ENCODE assay signal across 2 cellular contexts in genomic region chr12:25121110-25121509, GRCh38.
TF ChIP-seq lines count a peak whose summit lies in the region.

No MANE protein-coding gene starts in this region.

TF ChIP-seq in HepG2, 621 proteins besides CTCF, POLR2A, EP300 and RAD21 (continued from another document):
- no peak for TF ChIP-seq ARID3A (IDR thresholded peaks at IDR 0.05; ENCODE audit: low read depth, low read length)

TF ChIP-seq in GM23338, 12 proteins besides CTCF, POLR2A, EP300 and RAD21 (continued from another document):
- no peak for TF ChIP-seq ZNF462 (CRISPR knock-in tag; IDR thresholded peaks at IDR 0.05)
